8 cellular contexts compared by ENCODE assay signal in genomic region chr14:74954947-74955228, GRCh38. TPM values are rescaled to one million over a fixed set of nuclear protein-coding genes. Genes with fewer than 3 reads are reported as not detected.
DNase-seq lines count a peak whose midpoint lies in the region; ATAC-seq, FAIRE-seq and TF ChIP-seq lines count a peak whose summit lies in the region.

No MANE protein-coding gene starts in this region.

- H3K27me3 ChIP-seq in lower lobe of right lung (ENCODE audit: low read depth) (peaks cover 21% of the 10 kb centered on the region), transverse colon (no peaks in the 10 kb centered on the region)

- H3K9me3 ChIP-seq in lower lobe of right lung (no peaks in the 10 kb centered on the region), transverse colon (no peaks in the 10 kb centered on the region)

- intact Hi-C loops in lower lobe of right lung (cut with DNase I), result no loop called here
- intact Hi-C loops in transverse colon (cut with DNase I; ENCODE audit: low total_unique reads), result no loop called here

- CTCF ChIA-PET in activated CD4-positive, alpha-beta T cell treated with anti-CD3 and anti-CD28 coated beads, Interleukin-2, amount 10 ng/mL, durations not matched to agents 7 days and 5 days (lab: Charles Lee), result interaction anchor here (1.1 to 2.0 kb wide), 6 partner anchors 9 to 111 kb away, joined by 3 to 7 read pairs (median 6); no protein-coding TSS in a partner anchor

- POLR2A ChIA-PET in activated CD4-positive, alpha-beta T cell treated with anti-CD3 and anti-CD28 coated beads, Interleukin-2, amount 10 ng/mL, durations not matched to agents 7 days and 5 days (lab: Charles Lee), result no interaction called here

- no peaks in the 10 kb centered on the region for H3K9me3 Mint-ChIP-seq in activated CD4-positive, alpha-beta T cell treated with anti-CD3 and anti-CD28 coated beads, Interleukin-2, amount 10 ng/mL, durations not matched to agents 7 days and 5 days
- H3K9me3 Mint-ChIP-seq in central memory CD8-positive, alpha-beta T cell, result no peaks in the 10 kb centered on the region

- ATAC-seq in central memory CD8-positive, alpha-beta T cell (replicated peaks; ENCODE audit: extremely low read depth, poor library complexity, severe bottlenecking), result no peak
- ATAC-seq in lower lobe of right lung, result peak in 1 of 2 donors; percentile 10

- peak overlapping the region; percentile 48 for H3K4me3 Mint-ChIP-seq in activated CD4-positive, alpha-beta T cell treated with anti-CD3 and anti-CD28 coated beads, Interleukin-2, amount 10 ng/mL, durations not matched to agents 7 days and 5 days
- H3K4me3 Mint-ChIP-seq in central memory CD8-positive, alpha-beta T cell, result peak overlapping the region; percentile 45

- FAIRE-seq in HTR-8/SVneo (lab: Jason Lieb, UNC) (no peak), GM12891 (lab: Jason Lieb, UNC) (no peak)

- H3K36me3 Mint-ChIP-seq in activated CD4-positive, alpha-beta T cell treated with anti-CD3 and anti-CD28 coated beads, Interleukin-2, amount 10 ng/mL, durations not matched to agents 7 days and 5 days (ENCODE audit: low read depth), result no peaks in the 10 kb centered on the region
- H3K36me3 Mint-ChIP-seq in central memory CD8-positive, alpha-beta T cell (ENCODE audit: insufficient read depth), result peaks cover 2% of the 10 kb centered on the region

- TF ChIP-seq CTCF in lower lobe of right lung (IDR thresholded peaks at IDR 0.05) (no peak), transverse colon (IDR thresholded peaks at IDR 0.05) (no peak)

- H3K4me1 ChIP-seq in lower lobe of right lung (peaks cover 14% of the 10 kb centered on the region), transverse colon (peaks cover 23 to 32% (median 29%) of the 10 kb centered on the region in 4 donors)

- peaks cover 14% of the 10 kb centered on the region for H3K27me3 Mint-ChIP-seq in activated CD4-positive, alpha-beta T cell treated with anti-CD3 and anti-CD28 coated beads, Interleukin-2, amount 10 ng/mL, durations not matched to agents 7 days and 5 days
- H3K27me3 Mint-ChIP-seq in central memory CD8-positive, alpha-beta T cell, result peaks cover 16% of the 10 kb centered on the region

- TF ChIP-seq POLR2A in transverse colon (IDR thresholded peaks at IDR 0.05), result no peak
- no peak for TF ChIP-seq POLR2A in GM12891 (IDR thresholded peaks at IDR 0.05; ENCODE audit: low read depth, low read length)

- TF ChIP-seq EP300 in transverse colon (IDR thresholded peaks at IDR 0.05; ENCODE audit: low read depth), result no peak

- H3K36me3 ChIP-seq in lower lobe of right lung, result no peaks in the 10 kb centered on the region
- no peaks in the 10 kb centered on the region for H3K36me3 ChIP-seq in transverse colon

- H3K27ac Mint-ChIP-seq in activated CD4-positive, alpha-beta T cell treated with anti-CD3 and anti-CD28 coated beads, Interleukin-2, amount 10 ng/mL, durations not matched to agents 7 days and 5 days, result no peak overlapping the region
- H3K27ac Mint-ChIP-seq in central memory CD8-positive, alpha-beta T cell (ENCODE audit: low read depth), result no peak overlapping the region

- H3K27ac ChIP-seq in lower lobe of right lung, result no peak overlapping the region
- H3K27ac ChIP-seq in transverse colon, result peak overlapping the region in 3 of 4 donors; percentile 25 to 44 (median 36)

- in situ Hi-C loops in transverse colon (cut with MboI; ENCODE audit: low pct_ligation_motif_present in 1 of 4, low pct_unique_long_range_greater_than_20kb in 1 of 4, low sequenced_read_pairs in 3 of 4), result loop anchor here in 1 of 4 donors (10.0 kb wide), 1 partner anchor 130 kb away; no protein-coding TSS in a partner anchor

- WGBS in transverse colon (ENCODE audit: low coverage in 1 of 2), 2 donors, result 0% methylated on average over 3 of the region's 3 CpGs; no CpG with 5 or more reads in 1 of the 2 donors

- DNase-seq in activated CD4-positive, alpha-beta T cell treated with anti-CD3 and anti-CD28 coated beads, Interleukin-2, amount 10 ng/mL, durations not matched to agents 7 days and 5 days, result no peak
- DNase-seq in activated CD4-positive, alpha-beta T cell treated with anti-CD3 and anti-CD28 coated beads, Interleukin-2, amount 50 U/mL, for 48 hours, result no peak
- DNase-seq in central memory CD8-positive, alpha-beta T cell (ENCODE audit: low spot score in 2 of 2), result no peak
- no peak for DNase-seq in lower lobe of right lung
- DNase-seq in transverse colon, result no peak
- DNase-seq in HTR-8/SVneo (ENCODE audit: insufficient read length, low spot score), result no peak
- DNase-seq in RKO (ENCODE audit: low spot score), result no peak
- DNase-seq in GM12891 (ENCODE audit: insufficient read length, low spot score), result no peak

- H3K4me1 Mint-ChIP-seq in activated CD4-positive, alpha-beta T cell treated with anti-CD3 and anti-CD28 coated beads, Interleukin-2, amount 10 ng/mL, durations not matched to agents 7 days and 5 days, result no peaks in the 10 kb centered on the region
- no peaks in the 10 kb centered on the region for H3K4me1 Mint-ChIP-seq in central memory CD8-positive, alpha-beta T cell

- H3K4me3 ChIP-seq in lower lobe of right lung (peak overlapping the region; percentile 60), transverse colon (peak overlapping the region; percentile 40 to 57 (median 44))

TF ChIP-seq in GM12891, 5 proteins besides CTCF, POLR2A, EP300 and RAD21:
- TF ChIP-seq SPI1 (IDR thresholded peaks at IDR 0.05; ENCODE audit: low read depth, low read length), result no peak
- TF ChIP-seq TAF1 (IDR thresholded peaks at IDR 0.05; ENCODE audit: low read depth, low read length), result no peak
- TF ChIP-seq POLR2AphosphoS5 (IDR thresholded peaks at IDR 0.05; ENCODE audit: low read depth, low read length), result no peak
- TF ChIP-seq PAX5 (IDR thresholded peaks at IDR 0.05; ENCODE audit: insufficient read depth, low read length, severe bottlenecking), result no peak
- TF ChIP-seq POU2F2 (IDR thresholded peaks at IDR 0.05; ENCODE audit: low read depth, low read length), result no peak

RNA-seq across cellular contexts. Expression of gene PGF, which starts 0.5 kb away (rescaled TPM):
- total RNA-seq in activated CD4-positive, alpha-beta T cell treated with anti-CD3 and anti-CD28 coated beads, Interleukin-2, amount 10 ng/mL, durations not matched to agents 7 days and 5 days, result under 1 TPM; 0.12 to 0.15 TPM
- total RNA-seq in lower lobe of right lung, result 3.0 TPM
- total RNA-seq in transverse colon, result 10 to 100 TPM in 2 of 4 donors, 1 to 10 TPM in 1, not detected in 1; 9.7 to 10.5 (median 10.1) TPM
- polyA plus RNA-seq in GM12891 (2012; ENCODE audit: low read depth, missing spikeins), result 3.9 TPM

RNA-seq across cellular contexts. Expression of gene RPS6KL1, which starts 31.8 kb away (rescaled TPM):
- total RNA-seq in activated CD4-positive, alpha-beta T cell treated with anti-CD3 and anti-CD28 coated beads, Interleukin-2, amount 10 ng/mL, durations not matched to agents 7 days and 5 days, result 1 to 10 TPM; 4.5 to 4.6 TPM
- 2.0 TPM for total RNA-seq in lower lobe of right lung
- 10 to 100 TPM in 1 of 4 donors, 1 to 10 TPM in 2, not detected in 1; 6.4 to 54.1 (median 9.3) TPM for total RNA-seq in transverse colon
- polyA plus RNA-seq in GM12891 (2012; ENCODE audit: low read depth, missing spikeins), result 1.0 TPM

RNA-seq across cellular contexts. Expression of gene EIF2B2, which starts 47.8 kb away (rescaled TPM):
- total RNA-seq in activated CD4-positive, alpha-beta T cell treated with anti-CD3 and anti-CD28 coated beads, Interleukin-2, amount 10 ng/mL, durations not matched to agents 7 days and 5 days, result 10 to 100 TPM; 53.0 to 58.1 TPM
- total RNA-seq in lower lobe of right lung, result 30.4 TPM
- total RNA-seq in transverse colon, result 10 to 100 TPM; 42.9 to 55.4 (median 51.1) TPM
- 49.2 TPM for polyA plus RNA-seq in GM12891 (2012; ENCODE audit: low read depth, missing spikeins)
